ENCODE assay signal across 3 cellular contexts in genomic region chr13:74778087-74778486, GRCh38.
A peak's percentile ranks its signal among the peaks of the same experiment; 100 is the strongest.
TF ChIP-seq lines count a peak whose summit lies in the region.

No MANE protein-coding gene starts in this region.

TF ChIP-seq in HepG2, 621 proteins besides CTCF, POLR2A, EP300 and RAD21:
- TF ChIP-seq CREB1 (IDR thresholded peaks at IDR 0.05) (peak; percentile 79), CREB1 (CRISPR knock-in tag; IDR thresholded peaks at IDR 0.05) (no peak), ATF7 (IDR thresholded peaks at IDR 0.05) (peak; percentile 97), ATF7 (CRISPR knock-in tag; IDR thresholded peaks at IDR 0.05) (no peak), ZBTB1 (CRISPR knock-in tag; IDR thresholded peaks at IDR 0.05; ENCODE audit: borderline replicate concordance) (no peak), BATF2 (CRISPR knock-in tag; IDR thresholded peaks at IDR 0.05) (no peak), SAP130 (CRISPR knock-in tag; IDR thresholded peaks at IDR 0.05; ENCODE audit: low read depth) (no peak), THRA (CRISPR knock-in tag; IDR thresholded peaks at IDR 0.05; ENCODE audit: borderline replicate concordance) (no peak), MAFF (IDR thresholded peaks at IDR 0.05; ENCODE audit: low read depth, low read length) (0 out of 2 replicates have a peak, but pooled peaks have one; percentile 27), ZSCAN25 (CRISPR knock-in tag; IDR thresholded peaks at IDR 0.05) (no peak)

TF ChIP-seq in GM12878, 131 proteins besides CTCF, POLR2A, EP300 and RAD21:
- no peak for TF ChIP-seq ZNF24 (IDR thresholded peaks at IDR 0.05)
- no peak for TF ChIP-seq CUX1 (IDR thresholded peaks at IDR 0.05; ENCODE audit: insufficient replicate concordance, low read depth, low read length)
- no peak for TF ChIP-seq SRF (IDR thresholded peaks at IDR 0.05; ENCODE audit: low read depth in 2 of 2, low read length in 2 of 2)
- no peak for TF ChIP-seq ZNF384 (IDR thresholded peaks at IDR 0.05; ENCODE audit: borderline replicate concordance, low read depth, low read length)
- TF ChIP-seq ATF7 (IDR thresholded peaks at IDR 0.05; ENCODE audit: low read depth): peak; percentile 54; the same call in 1 of the 2 replicates
- no peak for TF ChIP-seq REST (IDR thresholded peaks at IDR 0.05; ENCODE audit: low read depth, low read length)
- TF ChIP-seq USF1 (IDR thresholded peaks at IDR 0.05; ENCODE audit: borderline replicate concordance, extremely low read length, insufficient read depth, low read depth, low read length): no peak

TF ChIP-seq in K562, 482 proteins besides CTCF, POLR2A, EP300 and RAD21:
- TF ChIP-seq ATF3 (IDR thresholded peaks at IDR 0.05): peak; percentile 24; the same call in 1 of the 2 replicates
- TF ChIP-seq ATF3 (CRISPR knock-in tag; conservative IDR thresholded peaks at IDR 0.05): no peak
- TF ChIP-seq ZNF23 (CRISPR knock-in tag; IDR thresholded peaks at IDR 0.05): no peak
- no peak for TF ChIP-seq ZNF695 (CRISPR knock-in tag; IDR thresholded peaks at IDR 0.05)
- no peak for TF ChIP-seq FOXO4 (CRISPR knock-in tag; IDR thresholded peaks at IDR 0.05)
- TF ChIP-seq MTA1 (IDR thresholded peaks at IDR 0.05; ENCODE audit: borderline replicate concordance): no peak
- no peak for TF ChIP-seq ZNF232 (CRISPR knock-in tag; IDR thresholded peaks at IDR 0.05)
